8 cellular contexts compared by ENCODE assay signal in genomic region chr12:89352242-89352491, GRCh38. TPM values are rescaled to one million over a fixed set of nuclear protein-coding genes. Genes with fewer than 3 reads are reported as not detected.
DNase-seq lines count a peak whose midpoint lies in the region; ATAC-seq and TF ChIP-seq lines count a peak whose summit lies in the region.

No MANE protein-coding gene starts in this region.

- H3K27ac ChIP-seq in liver (ENCODE audit: low read depth in 1 of 2, low read length in 2 of 2): peak overlapping the region; percentile 100

- peaks cover 18% of the 10 kb centered on the region for H3K36me3 Mint-ChIP-seq in activated T-cell treated with anti-CD3 and anti-CD28 coated beads, Interleukin-2, amount 50 U/mL, for 4 hours (ENCODE audit: insufficient read depth)
- H3K36me3 Mint-ChIP-seq in activated naive CD8-positive, alpha-beta T cell treated with anti-CD3 and anti-CD28 coated beads, Interleukin-2, amount 50 U/mL, for 24 hours (ENCODE audit: low read depth): peaks cover 30% of the 10 kb centered on the region
- H3K36me3 Mint-ChIP-seq in type B pancreatic cell: peaks cover 12% of the 10 kb centered on the region

- no peaks in the 10 kb centered on the region for H3K27me3 Mint-ChIP-seq in activated T-cell treated with anti-CD3 and anti-CD28 coated beads, Interleukin-2, amount 50 U/mL, for 4 hours (ENCODE audit: low read depth)
- peaks cover 9% of the 10 kb centered on the region for H3K27me3 Mint-ChIP-seq in activated naive CD8-positive, alpha-beta T cell treated with anti-CD3 and anti-CD28 coated beads, Interleukin-2, amount 50 U/mL, for 24 hours
- H3K27me3 Mint-ChIP-seq in type B pancreatic cell: peaks cover 6% of the 10 kb centered on the region

- H3K27ac Mint-ChIP-seq in activated naive CD8-positive, alpha-beta T cell treated with anti-CD3 and anti-CD28 coated beads, Interleukin-2, amount 50 U/mL, for 24 hours: peak overlapping the region; percentile 97
- peak overlapping the region; percentile 96 for H3K27ac Mint-ChIP-seq in type B pancreatic cell

- H3K9me3 Mint-ChIP-seq in activated T-cell treated with anti-CD3 and anti-CD28 coated beads, Interleukin-2, amount 50 U/mL, for 4 hours: no peaks in the 10 kb centered on the region
- no peaks in the 10 kb centered on the region for H3K9me3 Mint-ChIP-seq in activated naive CD8-positive, alpha-beta T cell treated with anti-CD3 and anti-CD28 coated beads, Interleukin-2, amount 50 U/mL, for 24 hours
- no peaks in the 10 kb centered on the region for H3K9me3 Mint-ChIP-seq in type B pancreatic cell

- peaks cover 3 to 42% (median 31%) of the 10 kb centered on the region in 4 donors for H3K4me1 ChIP-seq in liver (ENCODE audit: control insufficient read depth in 4 of 4, insufficient read depth in 4 of 4, low read length in 3 of 4)

- ATAC-seq in activated T-cell treated with anti-CD3 and anti-CD28 coated beads, Interleukin-2, amount 50 U/mL, for 4 hours: no peak
- ATAC-seq in activated naive CD8-positive, alpha-beta T cell treated with anti-CD3 and anti-CD28 coated beads, Interleukin-2, amount 50 U/mL, for 24 hours: no peak
- no peak for ATAC-seq in HG02642 (IDR thresholded peaks at IDR 0.05; ENCODE audit: poor library complexity, unreplicated experiment)
- no peak for ATAC-seq in omental fat pad (ENCODE audit: low FRiP score)

- TF ChIP-seq RAD21 in liver (IDR thresholded peaks at IDR 0.05): no peak

- WGBS in liver: under 1% methylated on average over 10 of the region's 10 CpGs

- peaks cover 0 to 22% (median 2%) of the 10 kb centered on the region in 4 donors for H3K36me3 ChIP-seq in liver (ENCODE audit: control insufficient read depth in 4 of 4, insufficient read depth in 3 of 4, low read depth in 1 of 4, low read length in 3 of 4)

- no peak for DNase-seq in activated T-cell treated with anti-CD3 and anti-CD28 coated beads, Interleukin-2, amount 50 U/mL, for 4 hours
- no peak for DNase-seq in activated T-cell treated with anti-CD3 and anti-CD28 coated beads, Interleukin-2, amount 50 U/mL, for 1 hour
- no peak for DNase-seq in activated naive CD8-positive, alpha-beta T cell treated with anti-CD3 and anti-CD28 coated beads, Interleukin-2, amount 50 U/mL, for 24 hours
- DNase-seq in type B pancreatic cell (ENCODE audit: extremely low spot score, unreplicated experiment): no peak
- no peak for DNase-seq in iPS-NIHi11 (ENCODE audit: low spot score)
- DNase-seq in omental fat pad (ENCODE audit: low spot score): no peak

- peak overlapping the region; percentile 95 for H3K4me3 Mint-ChIP-seq in activated T-cell treated with anti-CD3 and anti-CD28 coated beads, Interleukin-2, amount 50 U/mL, for 4 hours
- peak overlapping the region; percentile 95 for H3K4me3 Mint-ChIP-seq in activated naive CD8-positive, alpha-beta T cell treated with anti-CD3 and anti-CD28 coated beads, Interleukin-2, amount 50 U/mL, for 24 hours
- H3K4me3 Mint-ChIP-seq in type B pancreatic cell: peak overlapping the region; percentile 95

- no peaks in the 10 kb centered on the region for H3K27me3 ChIP-seq in liver (ENCODE audit: control insufficient read depth in 4 of 4, insufficient read depth in 4 of 4, low read length in 3 of 4)

- H3K4me3 ChIP-seq in liver (ENCODE audit: low read depth in 1 of 3, low read length in 3 of 3): peak overlapping the region; percentile 85 to 98 (median 98)

- TF ChIP-seq CTCF in liver (IDR thresholded peaks at IDR 0.05; ENCODE audit: low read depth, low read length, missing input control): no peak
- no peak for TF ChIP-seq CTCF in type B pancreatic cell (conservative IDR thresholded peaks at IDR 0.05)
- TF ChIP-seq CTCF in omental fat pad (IDR thresholded peaks at IDR 0.05): no peak

- peak overlapping the region; percentile 98 to 100 for H3K9ac ChIP-seq in liver (ENCODE audit: low read depth in 1 of 2, low read length in 2 of 2)

- peaks cover 59% of the 10 kb centered on the region for H3K4me1 Mint-ChIP-seq in activated T-cell treated with anti-CD3 and anti-CD28 coated beads, Interleukin-2, amount 50 U/mL, for 4 hours (ENCODE audit: low read depth)
- H3K4me1 Mint-ChIP-seq in activated naive CD8-positive, alpha-beta T cell treated with anti-CD3 and anti-CD28 coated beads, Interleukin-2, amount 50 U/mL, for 24 hours: peaks cover 66% of the 10 kb centered on the region
- H3K4me1 Mint-ChIP-seq in type B pancreatic cell (ENCODE audit: unreplicated experiment): peaks cover 47% of the 10 kb centered on the region

- no peaks in the 10 kb centered on the region for H3K9me3 ChIP-seq in liver (ENCODE audit: control insufficient read depth in 4 of 4, low read length in 3 of 4)

TF ChIP-seq in liver, 16 proteins besides CTCF, POLR2A, EP300 and RAD21:
- TF ChIP-seq NR2F2 (IDR thresholded peaks at IDR 0.05) (no peak), MAX (IDR thresholded peaks at IDR 0.05) (no peak), ATF3 (IDR thresholded peaks at IDR 0.05) (no peak), TAF1 (conservative IDR thresholded peaks at IDR 0.05) (peak; percentile 99), YY1 (IDR thresholded peaks at IDR 0.05) (no peak), RXRA (IDR thresholded peaks at IDR 0.05) (no peak), HNF4G (IDR thresholded peaks at IDR 0.05) (no peak)

RNA-seq across cellular contexts. Expression of gene DUSP6, which starts 0.1 kb away (rescaled TPM):
- 100 to 1,000 TPM in 1 of 3 donors, 10 to 100 TPM in 2; 73.6 to 114 (median 74.4) TPM for total RNA-seq in activated T-cell treated with anti-CD3 and anti-CD28 coated beads, Interleukin-2, amount 50 U/mL, for 4 hours
- total RNA-seq in liver (10 to 100 TPM; 34.4 to 36.3 TPM), type B pancreatic cell (ENCODE audit: low replicate concordance) (43.0 TPM in 2 replicates), omental fat pad (100 to 1,000 TPM; 201 to 329 (median 213) TPM)
- polyA plus RNA-seq in liver: 10 to 100 TPM; 24.1 to 37.0 TPM
